35 cellular contexts compared by ENCODE assay signal in genomic region chr22:32207971-32208480, GRCh38. TPM values are rescaled to one million over a fixed set of nuclear protein-coding genes. Genes with fewer than 3 reads are reported as not detected.
"Had no signal": no experiment of that assay in that cellular context is flagged by ENCODE, and none has a peak within 500 bp of the region (broad histone marks: within the 10 kb centered on the region; RNA-seq: fewer than 3 reads in every experiment).

No MANE protein-coding gene starts in this region.

- H3K4me3 Mint-ChIP-seq: mesothelial cell of epicardium; natural killer cell treated with Interleukin-12 subunit alpha and Interleukin-12 subunit beta and Interleukin-15 and Interleukin-18, amount 100 ng/mL, for 72 hours; stimulated activated naive B cell treated with anti-CD40 and anti-IgM and Interleukin-4, amounts not matched to agents 10 μg/mL and 1 μg/mL and 100 μg/mL, for 72 hours had no signal

- H2AFZ ChIP-seq: parathyroid adenoma had no signal

- DNase-seq: hypothalamus; islet precursor cell; left ventricle myocardium inferior; mesendoderm; naive thymus-derived CD4-positive, alpha-beta T cell; occipital lobe; psoas muscle; right lobe of liver; stimulated activated CD4-positive, alpha-beta T cell treated with anti-CD3 and anti-CD28 coated beads, Interleukin-1b, Interleukin-23, amount 100 ng/mL, for 48 hours; stimulated activated CD4-positive, alpha-beta T cell treated with anti-CD3 and anti-CD28 coated beads, Interleukin-2, amount 100 ng/mL, for 48 hours; stimulated activated CD4-positive, alpha-beta T cell treated with anti-CD3 and anti-CD28 coated beads, Interleukin-4, amount 100 ng/mL, for 4 hours; stimulated activated CD8-positive, alpha-beta memory T cell treated with anti-CD3 and anti-CD28 coated beads, Interleukin-4, amount 100 ng/mL, for 48 hours; stimulated activated naive B cell treated with anti-CD40 and anti-IgM and Interleukin-4, amounts not matched to agents 10 μg/mL and 1 μg/mL and 100 μg/mL, for 72 hours; stimulated activated naive CD8-positive, alpha-beta T cell treated with anti-CD3 and anti-CD28 coated beads, Interleukin-15, Interleukin-2, amounts not matched to agents 100 U/mL and 50 U/mL, for 24 hours; stomach; testis; thyroid gland; transverse colon had no signal

- H3K9ac ChIP-seq: parathyroid adenoma had no signal

- H3K4me2 ChIP-seq: smooth muscle cell had no signal

- H3K27me3 ChIP-seq: right lobe of liver, testis, thyroid gland, vagina had no signal

- H3K4me3 ChIP-seq: left ventricle myocardium inferior, lung, psoas muscle, right lobe of liver, smooth muscle cell, stomach, testis, thyroid gland, transverse colon, upper lobe of left lung, vagina had no signal

- H3K36me3 ChIP-seq: left ventricle myocardium inferior, neutrophil, right lobe of liver, stomach, thyroid gland, transverse colon, upper lobe of left lung, vagina had no signal

- H3K9me3 Mint-ChIP-seq: mesothelial cell of epicardium; naive thymus-derived CD4-positive, alpha-beta T cell; natural killer cell treated with Interleukin-12 subunit alpha and Interleukin-12 subunit beta and Interleukin-15 and Interleukin-18, amount 100 ng/mL, for 72 hours; neural crest cell; stimulated activated naive B cell treated with anti-CD40 and anti-IgM and Interleukin-4, amounts not matched to agents 10 μg/mL and 1 μg/mL and 100 μg/mL, for 72 hours had no signal

- ATAC-seq: naive thymus-derived CD4-positive, alpha-beta T cell; natural killer cell treated with Interleukin-12 subunit alpha and Interleukin-12 subunit beta and Interleukin-15 and Interleukin-18, amount 100 ng/mL, for 72 hours; psoas muscle; right lobe of liver; stimulated activated naive CD8-positive, alpha-beta T cell treated with anti-CD3 and anti-CD28 coated beads, Interleukin-15, Interleukin-2, amounts not matched to agents 100 U/mL and 50 U/mL, for 24 hours had no signal

- H3K79me2 ChIP-seq: parathyroid adenoma had no signal

- H3K4me1 ChIP-seq: parathyroid adenoma, psoas muscle, testis had no signal

- H3K27ac ChIP-seq: left ventricle myocardium inferior, neutrophil, parathyroid adenoma, psoas muscle, right lobe of liver, stomach, testis, thyroid gland, transverse colon, upper lobe of left lung, vagina had no signal

- H3K27ac Mint-ChIP-seq: mesothelial cell of epicardium; naive thymus-derived CD4-positive, alpha-beta T cell; natural killer cell treated with Interleukin-12 subunit alpha and Interleukin-12 subunit beta and Interleukin-15 and Interleukin-18, amount 100 ng/mL, for 72 hours; stimulated activated naive B cell treated with anti-CD40 and anti-IgM and Interleukin-4, amounts not matched to agents 10 μg/mL and 1 μg/mL and 100 μg/mL, for 72 hours had no signal

- H3K9me3 ChIP-seq: left ventricle myocardium inferior, neutrophil, psoas muscle, right lobe of liver, stomach, testis, thyroid gland, transverse colon, upper lobe of left lung, vagina had no signal

- H3K36me3 Mint-ChIP-seq: mesothelial cell of epicardium; natural killer cell treated with Interleukin-12 subunit alpha and Interleukin-12 subunit beta and Interleukin-15 and Interleukin-18, amount 100 ng/mL, for 72 hours; stimulated activated naive B cell treated with anti-CD40 and anti-IgM and Interleukin-4, amounts not matched to agents 10 μg/mL and 1 μg/mL and 100 μg/mL, for 72 hours had no signal

RNA-seq across cellular contexts. Expression of gene RFPL2, which starts 3.2 kb away (rescaled TPM):
- total RNA-seq: kidney epithelial cell; lung; myocyte; natural killer cell treated with Interleukin-12 subunit alpha and Interleukin-12 subunit beta and Interleukin-15 and Interleukin-18, amount 100 ng/mL, for 72 hours; osteocyte; posterior vena cava; psoas muscle; skeletal muscle tissue; smooth muscle cell; stomach; testis; thyroid gland; transverse colon; urinary bladder; vagina had no signal
- polyA plus RNA-seq: psoas muscle, smooth muscle cell, stomach, urinary bladder had no signal

RNA-seq across cellular contexts. Expression of gene SLC5A4, which starts 47.1 kb away (rescaled TPM):
- total RNA-seq: lower leg skin; mesothelial cell of epicardium; mononuclear cell; myocyte; naive thymus-derived CD4-positive, alpha-beta T cell; natural killer cell treated with Interleukin-12 subunit alpha and Interleukin-12 subunit beta and Interleukin-15 and Interleukin-18, amount 100 ng/mL, for 72 hours; occipital lobe; osteocyte; smooth muscle cell had no signal
- polyA plus RNA-seq: naive thymus-derived CD4-positive, alpha-beta T cell; smooth muscle cell; stomach had no signal

RNA-seq across cellular contexts. Expression of gene C22orf42, which starts 48.9 kb away (rescaled TPM):
- total RNA-seq: kidney epithelial cell; left ventricle myocardium inferior; lower leg skin; lung; mesothelial cell of epicardium; myocyte; naive thymus-derived CD4-positive, alpha-beta T cell; natural killer cell treated with Interleukin-12 subunit alpha and Interleukin-12 subunit beta and Interleukin-15 and Interleukin-18, amount 100 ng/mL, for 72 hours; neural crest cell; occipital lobe; osteocyte; posterior vena cava; psoas muscle; right lobe of liver; skeletal muscle tissue; smooth muscle cell; stomach; thyroid gland; transverse colon; upper lobe of left lung; urinary bladder; vagina had no signal
- polyA plus RNA-seq: naive thymus-derived CD4-positive, alpha-beta T cell; psoas muscle; smooth muscle cell; urinary bladder had no signal
